Comparison of ENCODE assay signal across 8 cellular contexts in the genomic region with DNA sequence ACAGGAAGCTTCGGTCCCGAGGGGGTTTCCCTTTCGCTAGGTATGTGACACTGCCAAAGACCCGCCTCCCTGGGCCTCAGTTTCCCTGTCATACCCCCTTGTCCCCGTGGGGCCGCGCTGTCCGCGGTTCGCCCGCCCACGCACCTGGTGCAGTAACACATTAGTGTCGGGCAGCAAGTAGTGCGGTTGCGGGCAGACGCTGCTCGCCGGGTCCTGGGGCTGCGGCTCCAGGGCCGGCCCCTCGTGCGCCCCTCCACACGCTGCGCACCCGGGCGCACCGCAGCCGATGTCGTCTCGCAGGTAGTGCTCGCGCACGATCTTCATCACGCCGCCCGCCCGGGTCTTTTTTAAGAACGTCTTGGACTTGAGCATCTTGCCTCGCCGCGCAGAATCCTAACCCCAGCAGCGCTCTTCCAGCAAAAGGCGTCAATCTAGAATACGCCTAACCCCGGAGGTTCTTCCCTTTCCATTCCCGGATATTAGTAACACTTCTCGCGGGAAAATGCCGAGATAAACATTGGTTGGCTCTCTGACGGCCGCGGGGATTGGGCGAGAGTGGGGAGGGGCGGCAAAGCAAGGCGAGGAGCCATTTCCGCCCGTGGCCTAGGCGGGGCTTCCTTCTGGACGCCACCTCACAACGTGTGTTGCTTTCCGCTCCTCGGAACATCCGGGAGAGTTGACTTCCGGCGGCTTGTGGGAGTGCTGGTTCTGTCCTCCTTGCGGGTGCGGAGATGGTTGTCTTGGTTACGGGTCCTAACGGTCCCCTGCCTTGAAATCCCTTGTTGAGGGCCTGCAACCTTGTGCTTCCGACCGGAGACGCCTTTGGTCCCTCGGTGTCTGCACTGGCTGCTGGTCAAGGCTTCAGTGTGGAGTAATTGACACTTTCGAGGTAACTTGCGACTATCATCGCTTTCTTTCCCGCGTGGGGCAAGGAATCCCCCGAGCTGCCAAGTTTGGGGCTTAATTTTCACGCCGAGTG. TPM values are rescaled to one million over a fixed set of nuclear protein-coding genes. Genes with fewer than 3 reads are reported as not detected.
DNase-seq lines count a peak whose midpoint lies in the region; ATAC-seq, FAIRE-seq and TF ChIP-seq lines count a peak whose summit lies in the region.

A gene with protein sequence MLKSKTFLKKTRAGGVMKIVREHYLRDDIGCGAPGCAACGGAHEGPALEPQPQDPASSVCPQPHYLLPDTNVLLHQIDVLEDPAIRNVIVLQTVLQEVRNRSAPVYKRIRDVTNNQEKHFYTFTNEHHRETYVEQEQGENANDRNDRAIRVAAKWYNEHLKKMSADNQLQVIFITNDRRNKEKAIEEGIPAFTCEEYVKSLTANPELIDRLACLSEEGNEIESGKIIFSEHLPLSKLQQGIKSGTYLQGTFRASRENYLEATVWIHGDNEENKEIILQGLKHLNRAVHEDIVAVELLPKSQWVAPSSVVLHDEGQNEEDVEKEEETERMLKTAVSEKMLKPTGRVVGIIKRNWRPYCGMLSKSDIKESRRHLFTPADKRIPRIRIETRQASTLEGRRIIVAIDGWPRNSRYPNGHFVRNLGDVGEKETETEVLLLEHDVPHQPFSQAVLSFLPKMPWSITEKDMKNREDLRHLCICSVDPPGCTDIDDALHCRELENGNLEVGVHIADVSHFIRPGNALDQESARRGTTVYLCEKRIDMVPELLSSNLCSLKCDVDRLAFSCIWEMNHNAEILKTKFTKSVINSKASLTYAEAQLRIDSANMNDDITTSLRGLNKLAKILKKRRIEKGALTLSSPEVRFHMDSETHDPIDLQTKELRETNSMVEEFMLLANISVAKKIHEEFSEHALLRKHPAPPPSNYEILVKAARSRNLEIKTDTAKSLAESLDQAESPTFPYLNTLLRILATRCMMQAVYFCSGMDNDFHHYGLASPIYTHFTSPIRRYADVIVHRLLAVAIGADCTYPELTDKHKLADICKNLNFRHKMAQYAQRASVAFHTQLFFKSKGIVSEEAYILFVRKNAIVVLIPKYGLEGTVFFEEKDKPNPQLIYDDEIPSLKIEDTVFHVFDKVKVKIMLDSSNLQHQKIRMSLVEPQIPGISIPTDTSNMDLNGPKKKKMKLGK (minus strand): TSS at position 440 of the 979 bp plus-strand sequence. CDS start 68 bp downstream, at position 372.
A gene with protein sequence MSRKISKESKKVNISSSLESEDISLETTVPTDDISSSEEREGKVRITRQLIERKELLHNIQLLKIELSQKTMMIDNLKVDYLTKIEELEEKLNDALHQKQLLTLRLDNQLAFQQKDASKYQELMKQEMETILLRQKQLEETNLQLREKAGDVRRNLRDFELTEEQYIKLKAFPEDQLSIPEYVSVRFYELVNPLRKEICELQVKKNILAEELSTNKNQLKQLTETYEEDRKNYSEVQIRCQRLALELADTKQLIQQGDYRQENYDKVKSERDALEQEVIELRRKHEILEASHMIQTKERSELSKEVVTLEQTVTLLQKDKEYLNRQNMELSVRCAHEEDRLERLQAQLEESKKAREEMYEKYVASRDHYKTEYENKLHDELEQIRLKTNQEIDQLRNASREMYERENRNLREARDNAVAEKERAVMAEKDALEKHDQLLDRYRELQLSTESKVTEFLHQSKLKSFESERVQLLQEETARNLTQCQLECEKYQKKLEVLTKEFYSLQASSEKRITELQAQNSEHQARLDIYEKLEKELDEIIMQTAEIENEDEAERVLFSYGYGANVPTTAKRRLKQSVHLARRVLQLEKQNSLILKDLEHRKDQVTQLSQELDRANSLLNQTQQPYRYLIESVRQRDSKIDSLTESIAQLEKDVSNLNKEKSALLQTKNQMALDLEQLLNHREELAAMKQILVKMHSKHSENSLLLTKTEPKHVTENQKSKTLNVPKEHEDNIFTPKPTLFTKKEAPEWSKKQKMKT (plus strand): TSS at position 673 of the 979 bp plus-strand sequence. CDS start 1,337 bp downstream, outside the sequence.

- peak within 1 kb of the TSS; percentile 86 for H3K27ac ChIP-seq in hepatocyte

- in situ Hi-C loops in astrocyte of the cerebellum (cut with HindIII; ENCODE audit: low sequenced_read_pairs), result no loop called here

- peaks cover 11% of the 10 kb centered on the region for H3K4me1 ChIP-seq in hepatocyte (ENCODE audit: insufficient read depth)

- no peaks in the 10 kb centered on the region for H3K36me3 ChIP-seq in hepatocyte (replicated peaks; ENCODE audit: insufficient read depth, low read depth)

- H3K27me3 ChIP-seq in hepatocyte, result no peaks in the 10 kb centered on the region

- no peaks in the 10 kb centered on the region for H3K9me3 ChIP-seq in hepatocyte (ENCODE audit: low read depth)

- peaks cover 85% of the 10 kb centered on the region for H3K79me2 ChIP-seq in hepatocyte

- WGBS in hepatocyte (ENCODE audit: low lambda C conversion rate, missing lambda C conversion rate), result 1% methylated on average over 81 of the region's 81 CpGs

- peak within 1 kb of the TSS; percentile 79 for H3K4me2 ChIP-seq in hepatocyte

- peak; percentile 6 for TF ChIP-seq CTCF in astrocyte of the cerebellum (IDR thresholded peaks at IDR 0.05; ENCODE audit: low read depth, low read length, missing control alignments)
- TF ChIP-seq CTCF in hepatocyte (IDR thresholded peaks at IDR 0.05; ENCODE audit: poor library complexity), result peak; percentile 22

- peaks cover 2% of the 10 kb centered on the region for H4K20me1 ChIP-seq in hepatocyte (ENCODE audit: insufficient read depth, poor library complexity, severe bottlenecking)

- H3K4me3 ChIP-seq in astrocyte of the cerebellum (ENCODE audit: low read depth, low read length) (peak within 1 kb of the TSS; percentile 95), hepatocyte (peak within 1 kb of the TSS; percentile 82)

- FAIRE-seq in GM18507 (lab: Jason Lieb, UNC), result peak; percentile 100

- peak; percentile 97 for ATAC-seq in HG02981 (IDR thresholded peaks at IDR 0.05; ENCODE audit: unreplicated experiment)

- H2AFZ ChIP-seq in hepatocyte, result peak within 1 kb of the TSS; percentile 58

- no peaks in the 10 kb centered on the region for H3K9me2 ChIP-seq in hepatocyte (replicated peaks; ENCODE audit: insufficient read depth)

- DNase-seq in GM18507 (ENCODE audit: extremely low spot score, insufficient read length, low read depth), result peak; percentile 91
- peak; percentile 77 for DNase-seq in NCI-H2029 treated with DMSO at 0.1 percent for 48 hours (lab: John Stamatoyannopoulos, UW)
- DNase-seq in T-helper 9 cell, result peak; percentile 93
- DNase-seq in astrocyte of the cerebellum (ENCODE audit: low read depth), result peak; percentile 95
- DNase-seq in hepatocyte (ENCODE audit: low spot score), result peak; percentile 98
- DNase-seq in renal cortical epithelial cell (ENCODE audit: low read depth), result peak; percentile 96
- no peak for DNase-seq in cortex of kidney (lab: John Stamatoyannopoulos, UW)

RNA-seq across cellular contexts. Expression of the first gene that starts in this region (rescaled TPM):
- total RNA-seq in hepatocyte, result 36.6 and 37.0 TPM in 2 replicates
- polyA plus RNA-seq in hepatocyte, result 11.7 and 12.2 TPM in 2 replicates
- 48.1 and 49.0 TPM in 2 replicates for total RNA-seq in renal cortical epithelial cell

RNA-seq across cellular contexts. Expression of the second gene that starts in this region (rescaled TPM):
- total RNA-seq in hepatocyte (20.9 and 24.5 TPM in 2 replicates), renal cortical epithelial cell (17.0 and 27.6 TPM in 2 replicates)
- 10.9 and 13.1 TPM in 2 replicates for polyA plus RNA-seq in hepatocyte
